ENCODE assay signal across 9 cellular contexts in genomic region chr17:21316887-21317500, GRCh38. TPM values are rescaled to one million over a fixed set of nuclear protein-coding genes. Genes with fewer than 3 reads are reported as not detected.
DNase-seq lines count a peak whose midpoint lies in the region; ATAC-seq and TF ChIP-seq lines count a peak whose summit lies in the region.
"Not testable (repeated sequence)": the region's sequence is repeated elsewhere in the genome, so short reads cannot be mapped to it uniquely, and the experiment has no call there.
"Had no signal": no experiment of that assay in that cellular context is flagged by ENCODE, and none has a peak within 500 bp of the region (broad histone marks: within the 10 kb centered on the region; RNA-seq: fewer than 3 reads in every experiment).

No MANE protein-coding gene starts in this region.

- not testable (repeated sequence) for H2AK5ac ChIP-seq in IMR-90 (ENCODE audit: low read depth, low read length)

- in situ Hi-C loops in IMR-90 (cut with MboI; ENCODE audit: low sequenced_read_pairs): loop anchor here (25.0 kb wide), 1 partner anchor 470 kb away; no protein-coding TSS in a partner anchor

- not testable (repeated sequence) for H3K23ac ChIP-seq in IMR-90 (ENCODE audit: low read depth, low read length)

- H3K36me3 Mint-ChIP-seq in activated CD4-positive, alpha-beta T cell treated with anti-CD3 and anti-CD28 coated beads, Interleukin-2, amount 10 ng/mL, durations not matched to agents 24 days and 14 days (ENCODE audit: low read depth): not testable (repeated sequence)

- H3K14ac ChIP-seq in IMR-90 (replicated peaks; ENCODE audit: low read depth, low read length): not testable (repeated sequence)

- not testable (repeated sequence) for H3K4me1 Mint-ChIP-seq in activated CD4-positive, alpha-beta T cell treated with anti-CD3 and anti-CD28 coated beads, Interleukin-2, amount 10 ng/mL, durations not matched to agents 24 days and 14 days

- H3K9ac ChIP-seq in IMR-90 (ENCODE audit: low read depth, low read length): not testable (repeated sequence)

- H2AFZ ChIP-seq in ACC112 (ENCODE audit: low read length, unreplicated experiment); IMR-90 (replicated peaks; ENCODE audit: low read length, poor library complexity): not testable (repeated sequence)

- not testable (repeated sequence) for H3K9me3 ChIP-seq in IMR-90 (ENCODE audit: control insufficient read depth, insufficient read depth, low read length); heart left ventricle; mesodermal cell (ENCODE audit: control insufficient read depth, low read length)

- not testable (repeated sequence) for H3K4ac ChIP-seq in IMR-90 (ENCODE audit: low read depth, low read length)

- intact Hi-C loops in IMR-90 (cut with micrococcal nuclease); activated CD4-positive, alpha-beta T cell treated with anti-CD3 and anti-CD28 coated beads, Interleukin-2, amount 10 ng/mL, durations not matched to agents 24 days and 14 days (cut with micrococcal nuclease): not testable (repeated sequence)
- intact Hi-C loops in heart left ventricle (cut with DNase I): loop anchor here in 4 of 10 donors (5.0 to 10.0 kb wide), 5 partner anchors 35 to 198 kb away; partner anchors contain the start of genes KCNJ12 (in 1 of the 4) and MAP2K3 (in 1 of the 4)

- H2BK5ac ChIP-seq in IMR-90 (ENCODE audit: low read depth, low read length, poor library complexity, severe bottlenecking): not testable (repeated sequence)

- not testable (repeated sequence) for TF ChIP-seq RAD21 in IMR-90 (IDR thresholded peaks at IDR 0.05; ENCODE audit: low read length)

- H2BK120ac ChIP-seq in IMR-90 (ENCODE audit: low read depth, low read length): not testable (repeated sequence)

- H3K4me1 ChIP-seq in ACC112 (ENCODE audit: control insufficient read depth, insufficient read depth, low read length, unreplicated experiment); IMR-90 (ENCODE audit: control insufficient read depth, insufficient read depth, low read length); heart left ventricle; mesodermal cell (ENCODE audit: control insufficient read depth, insufficient read depth, low read length, poor library complexity, severe bottlenecking): not testable (repeated sequence)

- ATAC-seq in GM19463 (IDR thresholded peaks at IDR 0.05; ENCODE audit: unreplicated experiment) (peak; percentile 24), IMR-90 (ENCODE audit: low read depth) (peak; percentile 31), heart left ventricle (peak in 3 of 4 donors; percentile 10 to 57 (median 35))

- not testable (repeated sequence) for H4K20me1 ChIP-seq in IMR-90 (ENCODE audit: insufficient read depth, low read length)

- H4K5ac ChIP-seq in IMR-90 (ENCODE audit: low read depth, low read length): not testable (repeated sequence)

- H3K4me2 ChIP-seq in IMR-90 (ENCODE audit: low read depth, low read length): not testable (repeated sequence)

- H3K56ac ChIP-seq in IMR-90 (ENCODE audit: extremely low read depth, insufficient read depth, low read length): not testable (repeated sequence)

- dilution Hi-C loops in IMR-90 (cut with HindIII; ENCODE audit: low sequenced_read_pairs, unreplicated experiment): not testable (repeated sequence)

- not testable (repeated sequence) for H2AK9ac ChIP-seq in IMR-90 (replicated peaks; ENCODE audit: low read depth, low read length, poor library complexity)

- CTCF ChIA-PET in IMR-90 (lab: Yijun Ruan, JAX): not testable (repeated sequence)

- H2BK20ac ChIP-seq in IMR-90 (ENCODE audit: low read depth, low read length): not testable (repeated sequence)

- not testable (repeated sequence) for H2BK15ac ChIP-seq in IMR-90 (ENCODE audit: low read depth, low read length)

- H3K4me3 ChIP-seq in ACC112 (ENCODE audit: low read depth, low read length) (peak overlapping the region; percentile 45; the same call in 1 of the 2 replicates), choroid plexus epithelial cell (ENCODE audit: low read depth, low read length) (peak overlapping the region; percentile 10), heart left ventricle (peak overlapping the region in 10 of 12 donors; percentile 10 to 39 (median 25)), mesodermal cell (ENCODE audit: extremely low read depth, insufficient read depth, low read length, poor library complexity, severe bottlenecking) (peak overlapping the region; percentile 2)
- H3K4me3 ChIP-seq in IMR-90 (ENCODE audit: insufficient read depth, low read depth, low read length): not testable (repeated sequence)

- not testable (repeated sequence) for BruUV-seq in IMR-90 (replicated peaks; lab: Mats Ljungman, UMichigan)

- not testable (repeated sequence) for H3K27ac Mint-ChIP-seq in activated CD4-positive, alpha-beta T cell treated with anti-CD3 and anti-CD28 coated beads, Interleukin-2, amount 10 ng/mL, durations not matched to agents 24 days and 14 days

- TF ChIP-seq CTCF in IMR-90 (conservative IDR thresholded peaks at IDR 0.05; ENCODE audit: low read depth, low read length); choroid plexus epithelial cell (conservative IDR thresholded peaks at IDR 0.05; ENCODE audit: low read depth, low read length): not testable (repeated sequence)
- TF ChIP-seq CTCF in heart left ventricle (IDR thresholded peaks at IDR 0.05): peak in 1 of 12 donors; percentile 16

- not testable (repeated sequence) for H3K27me3 ChIP-seq in ACC112 (ENCODE audit: insufficient read depth, low read length); IMR-90 (ENCODE audit: control insufficient read depth, insufficient read depth, low read length); heart left ventricle

- not testable (repeated sequence) for H3K18ac ChIP-seq in IMR-90 (ENCODE audit: low read depth, low read length)

- H3K4me3 Mint-ChIP-seq in activated CD4-positive, alpha-beta T cell treated with anti-CD3 and anti-CD28 coated beads, Interleukin-2, amount 10 ng/mL, durations not matched to agents 24 days and 14 days: not testable (repeated sequence)

- not testable (repeated sequence) for TF ChIP-seq POLR2A in IMR-90 (IDR thresholded peaks at IDR 0.05; ENCODE audit: low read depth, low read length); heart left ventricle (IDR thresholded peaks at IDR 0.05)

- no CpG with 5 or more reads among the region's 37 CpGs for WGBS in IMR-90 (ENCODE audit: extremely low coverage in 2 of 2, insufficient read length in 1 of 2), 2 experiments
- WGBS in heart left ventricle, 4 donors: 10 to 29% (median 22%) methylated on average over 6 to 35 of the region's 37 CpGs
- WGBS in mesodermal cell (ENCODE audit: insufficient coverage in 2 of 2), 2 experiments: 0 to 2% methylated on average over 1 to 14 of the region's 37 CpGs

- H4K91ac ChIP-seq in IMR-90 (ENCODE audit: insufficient read depth, low read depth, low read length): not testable (repeated sequence)

- not testable (repeated sequence) for H3K36me3 ChIP-seq in ACC112 (ENCODE audit: insufficient read depth, low read length); IMR-90 (ENCODE audit: control insufficient read depth, insufficient read depth, low read length)
- H3K36me3 ChIP-seq in heart left ventricle (peaks cover 0 to 33% (median 16%) of the 10 kb centered on the region in 9 donors), mesodermal cell (ENCODE audit: control insufficient read depth, insufficient read depth, low read length) (peaks cover 11% of the 10 kb centered on the region)

- H3K79me2 ChIP-seq in ACC112 (ENCODE audit: control insufficient read depth, insufficient read depth, low read length, unreplicated experiment): not testable (repeated sequence)

- H3K9me1 ChIP-seq in IMR-90 (ENCODE audit: insufficient read depth, low read length): not testable (repeated sequence)

- H4K8ac ChIP-seq in IMR-90 (ENCODE audit: low read depth in 2 of 2, low read length in 2 of 2): peak overlapping the region in 1 of 2 experiments; percentile 40; a peak in 1 of 4 replicates

- POLR2A ChIA-PET in IMR-90 (lab: Charles Lee; ENCODE audit: unreplicated experiment): not testable (repeated sequence)

- DNase-seq in IMR-90, heart left ventricle: not testable (repeated sequence)
- DNase-seq in activated CD4-positive, alpha-beta T cell treated with anti-CD3 and anti-CD28 coated beads, Interleukin-2, amount 10 ng/mL, durations not matched to agents 24 days and 14 days: peak; percentile 59
- peak; percentile 43 for DNase-seq in choroid plexus epithelial cell (ENCODE audit: low read depth)
- peak; percentile 82 for DNase-seq in retina

- not testable (repeated sequence) for H3K27me3 Mint-ChIP-seq in activated CD4-positive, alpha-beta T cell treated with anti-CD3 and anti-CD28 coated beads, Interleukin-2, amount 10 ng/mL, durations not matched to agents 24 days and 14 days

- H3K79me1 ChIP-seq in IMR-90 (ENCODE audit: low read depth in 1 of 2, low read length in 2 of 2): not testable (repeated sequence)

- not testable (repeated sequence) for H3K9me3 Mint-ChIP-seq in activated CD4-positive, alpha-beta T cell treated with anti-CD3 and anti-CD28 coated beads, Interleukin-2, amount 10 ng/mL, durations not matched to agents 24 days and 14 days

- H3K27ac ChIP-seq in ACC112 (ENCODE audit: low read depth, low read length): not testable (repeated sequence)
- H3K27ac ChIP-seq in IMR-90 (ENCODE audit: insufficient read depth, low read length) (peak overlapping the region; percentile 41; the same call in 1 of the 2 replicates), heart left ventricle (peak overlapping the region in 3 of 12 donors; percentile 13 to 75 (median 34)), mesodermal cell (ENCODE audit: low read depth, low read length, severe bottlenecking) (peak overlapping the region; percentile 49)

RNA-seq across cellular contexts. Expression of gene MAP2K3, which starts 32.5 kb away (rescaled TPM):
- 23.5 and 25.0 TPM in 2 replicates for total RNA-seq in IMR-90 (2012; rRNA removed)
- polyA plus RNA-seq in IMR-90 (2012; rRNA removed): 72.6 and 82.2 TPM in 2 replicates
- polyA plus RNA-seq in IMR-90 (2012; cell fraction: cytosol; rRNA removed): 80.0 and 96.7 TPM in 2 replicates
- 106 and 189 TPM in 2 replicates for polyA plus RNA-seq in IMR-90 (2012; cell fraction: nucleus; rRNA removed; ENCODE audit: low replicate concordance)
- total RNA-seq in activated CD4-positive, alpha-beta T cell treated with anti-CD3 and anti-CD28 coated beads, Interleukin-2, amount 10 ng/mL, durations not matched to agents 24 days and 14 days: 159 and 166 TPM in 2 replicates
- total RNA-seq in heart left ventricle: 100 to 1,000 TPM in 1 of 9 donors, 10 to 100 TPM in 8; 29.4 to 170 (median 54.4) TPM
- polyA plus RNA-seq in heart left ventricle: 100 to 1,000 TPM in 1 of 2 donors, 10 to 100 TPM in 1; 29.6 to 156 TPM
- 30.0 TPM for polyA plus RNA-seq in mesodermal cell (2013, experiment 1 of 2)
- polyA plus RNA-seq in mesodermal cell (2013, experiment 2 of 2): 25.6 TPM

RNA-seq across cellular contexts. Expression of gene KCNJ12, which starts 59.2 kb away (rescaled TPM):
- under 0.01 and 0.28 TPM in 2 replicates for total RNA-seq in IMR-90 (2012; rRNA removed)
- polyA plus RNA-seq in IMR-90 (2012; rRNA removed): 0.10 and 0.13 TPM in 2 replicates
- polyA plus RNA-seq in IMR-90 (2012; cell fraction: cytosol; rRNA removed): 0.14 and 0.32 TPM in 2 replicates
- polyA plus RNA-seq in IMR-90 (2012; cell fraction: nucleus; rRNA removed; ENCODE audit: low replicate concordance): 0.13 and 0.17 TPM in 2 replicates
- not detected in 2 replicates for total RNA-seq in activated CD4-positive, alpha-beta T cell treated with anti-CD3 and anti-CD28 coated beads, Interleukin-2, amount 10 ng/mL, durations not matched to agents 24 days and 14 days
- total RNA-seq in heart left ventricle: 10 to 100 TPM in 3 of 9 donors, 1 to 10 TPM in 6; 7.5 to 24.2 (median 9.1) TPM
- 1 to 10 TPM; 6.6 to 7.3 TPM for polyA plus RNA-seq in heart left ventricle
- 0.96 TPM for polyA plus RNA-seq in mesodermal cell (2013, experiment 1 of 2)
- 0.81 TPM for polyA plus RNA-seq in mesodermal cell (2013, experiment 2 of 2)
- total RNA-seq: activated naive CD8-positive, alpha-beta T cell treated with anti-CD3 and anti-CD28 coated beads for 36 hours had no signal
